ENCODE assay signal across 8 cellular contexts in the genomic region with DNA sequence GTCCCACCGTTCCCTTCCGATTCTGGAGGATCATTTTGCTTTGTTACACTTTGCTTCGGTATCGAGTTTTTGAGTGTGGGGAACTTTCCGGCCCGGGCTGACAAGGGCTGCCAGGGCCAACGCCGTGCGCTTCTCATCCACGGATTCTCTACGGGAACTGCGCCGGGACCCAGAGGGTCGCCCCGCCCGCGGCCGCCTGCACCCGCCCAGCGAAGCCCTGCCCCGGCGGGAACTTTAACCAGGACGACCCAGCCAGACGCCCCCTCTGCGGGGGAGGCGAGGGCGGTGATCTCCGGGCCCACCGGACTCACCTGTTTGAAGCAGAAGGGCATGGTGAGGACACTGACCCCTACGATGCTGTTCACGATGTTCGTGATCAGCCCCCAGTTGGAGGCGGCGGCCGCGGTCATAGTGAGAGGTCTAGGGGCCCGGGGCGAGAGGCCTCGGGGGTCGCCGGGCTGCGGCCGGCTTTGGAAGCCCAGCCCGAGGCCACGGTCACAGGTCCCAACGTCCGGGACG. TPM values are rescaled to one million over a fixed set of nuclear protein-coding genes. Genes with fewer than 3 reads are reported as not detected.
DNase-seq lines count a peak whose midpoint lies in the region; ATAC-seq and TF ChIP-seq lines count a peak whose summit lies in the region.

No MANE protein-coding gene starts in this region.

- H3K14ac ChIP-seq in neuronal stem cell (ENCODE audit: low read length), result peak overlapping the region; percentile 56

- DNase-seq in activated CD4-positive, alpha-beta T cell treated with anti-CD3 and anti-CD28 coated beads, Interleukin-2, amount 10 ng/mL, durations not matched to agents 7 days and 5 days, result peak; percentile 21
- DNase-seq in fibroblast of lung (ENCODE audit: low read depth in 2 of 2) (peak in 1 of 2 donors; percentile 15), neuronal stem cell (ENCODE audit: low spot score) (no peak), NCI-H1694 treated with DMSO at 0.1 percent for 48 hours (lab: John Stamatoyannopoulos, UW) (no peak), NCI-H82 (lab: John Stamatoyannopoulos, UW) (no peak)

- H2BK5ac ChIP-seq in neuronal stem cell (ENCODE audit: low read length), result peak overlapping the region; percentile 7

- no CpG with 5 or more reads among the region's 48 CpGs for WGBS in neuronal stem cell (ENCODE audit: extremely low coverage in 2 of 2, insufficient read length in 2 of 2, insufficient replicate concordance in 1 of 2), 2 donors

- H3K4me1 ChIP-seq in fibroblast of lung (ENCODE audit: control insufficient read depth, extremely low read depth, insufficient read depth, low read length) (peaks cover 4% of the 10 kb centered on the region), neuronal stem cell (ENCODE audit: control insufficient read depth in 2 of 2, insufficient read depth in 1 of 2, low read depth in 1 of 2, low read length in 2 of 2) (peaks cover 5 to 9% of the 10 kb centered on the region in 2 donors)

- POLR2A ChIA-PET in activated CD4-positive, alpha-beta T cell treated with anti-CD3 and anti-CD28 coated beads, Interleukin-2, amount 10 ng/mL, durations not matched to agents 7 days and 5 days (lab: Charles Lee), result no interaction called here

- peaks cover 50% of the 10 kb centered on the region for H3K4me1 Mint-ChIP-seq in activated CD4-positive, alpha-beta T cell treated with anti-CD3 and anti-CD28 coated beads, Interleukin-2, amount 10 ng/mL, durations not matched to agents 7 days and 5 days

- H2BK12ac ChIP-seq in neuronal stem cell (ENCODE audit: low read length), result peak overlapping the region; percentile 22

- peaks cover 12% of the 10 kb centered on the region for H3K36me3 Mint-ChIP-seq in activated CD4-positive, alpha-beta T cell treated with anti-CD3 and anti-CD28 coated beads, Interleukin-2, amount 10 ng/mL, durations not matched to agents 7 days and 5 days (ENCODE audit: low read depth)

- no peaks in the 10 kb centered on the region for H3K9me3 Mint-ChIP-seq in activated CD4-positive, alpha-beta T cell treated with anti-CD3 and anti-CD28 coated beads, Interleukin-2, amount 10 ng/mL, durations not matched to agents 7 days and 5 days

- H3K4me3 Mint-ChIP-seq in activated CD4-positive, alpha-beta T cell treated with anti-CD3 and anti-CD28 coated beads, Interleukin-2, amount 10 ng/mL, durations not matched to agents 7 days and 5 days, result peak overlapping the region; percentile 88

- peak; percentile 12 for ATAC-seq in GM18502 (IDR thresholded peaks at IDR 0.05; ENCODE audit: poor library complexity, unreplicated experiment)
- ATAC-seq in HG03097 (IDR thresholded peaks at IDR 0.05; ENCODE audit: low FRiP score, unreplicated experiment), result peak; percentile 14
- ATAC-seq in GM19463 (IDR thresholded peaks at IDR 0.05; ENCODE audit: unreplicated experiment), result no peak

- no peak overlapping the region for H4K91ac ChIP-seq in neuronal stem cell (ENCODE audit: low read depth, low read length, poor library complexity)

- peak overlapping the region; percentile 37 for H3K4ac ChIP-seq in neuronal stem cell (ENCODE audit: low read length)

- H3K27ac ChIP-seq in fibroblast of lung (ENCODE audit: insufficient read depth, low read length) (peak overlapping the region; percentile 93), neuronal stem cell (replicated peaks; ENCODE audit: low read length) (no peak overlapping the region)

- H3K9ac ChIP-seq in fibroblast of lung (ENCODE audit: insufficient read depth, low read length) (peak overlapping the region; percentile 93), neuronal stem cell (ENCODE audit: low read depth, low read length, poor library complexity) (peak overlapping the region; percentile 93)

- H2BK120ac ChIP-seq in neuronal stem cell (ENCODE audit: low read depth, low read length), result no peak overlapping the region

- H3K9me3 ChIP-seq in fibroblast of lung (ENCODE audit: control insufficient read depth, insufficient read depth, low read depth, low read length) (no peaks in the 10 kb centered on the region), neuronal stem cell (replicated peaks in 1 of 2; ENCODE audit: control insufficient read depth in 2 of 2, insufficient read depth in 1 of 2, low read depth in 1 of 2, low read length in 2 of 2) (no peaks in the 10 kb centered on the region)

- peak overlapping the region; percentile 89 for H3K18ac ChIP-seq in neuronal stem cell (ENCODE audit: low read length)

- CTCF ChIA-PET in activated CD4-positive, alpha-beta T cell treated with anti-CD3 and anti-CD28 coated beads, Interleukin-2, amount 10 ng/mL, durations not matched to agents 7 days and 5 days (lab: Charles Lee), result interaction anchor here (0.8 to 1.9 kb wide), 4 partner anchors 11 to 15 kb away, joined by 3 to 8 read pairs (median 4); no protein-coding TSS in a partner anchor

- peaks cover 16% of the 10 kb centered on the region for H3K79me1 ChIP-seq in neuronal stem cell (ENCODE audit: low read depth, low read length)

- peaks cover 2% of the 10 kb centered on the region for H3K36me3 ChIP-seq in fibroblast of lung (ENCODE audit: control insufficient read depth, insufficient read depth, low read length)
- peaks cover 1 to 10% of the 10 kb centered on the region in 2 donors for H3K36me3 ChIP-seq in neuronal stem cell (replicated peaks in 1 of 2; ENCODE audit: control insufficient read depth in 2 of 2, insufficient read depth in 2 of 2, low read length in 2 of 2)

- H2AK5ac ChIP-seq in neuronal stem cell (ENCODE audit: low read depth, low read length), result peak overlapping the region; percentile 75

- H3K79me2 ChIP-seq in fibroblast of lung (ENCODE audit: control insufficient read depth, insufficient read depth, low read length), result peaks cover 32% of the 10 kb centered on the region

- H2AFZ ChIP-seq in fibroblast of lung (ENCODE audit: low read length) (no peak overlapping the region), neuronal stem cell (ENCODE audit: low read length) (peak overlapping the region; percentile 94)

- H3K23ac ChIP-seq in neuronal stem cell (ENCODE audit: low read depth, low read length, poor library complexity), result peak overlapping the region; percentile 98

- no peak overlapping the region for H4K8ac ChIP-seq in neuronal stem cell (ENCODE audit: low read depth, low read length)

- H2BK15ac ChIP-seq in neuronal stem cell (ENCODE audit: low read length), result no peak overlapping the region

- no peak for TF ChIP-seq CTCF in fibroblast of lung (conservative IDR thresholded peaks at IDR 0.05 in 1 of 2, IDR thresholded peaks at IDR 0.05 in 1 of 2; ENCODE audit: low read depth in 1 of 2, low read length in 2 of 2)

- no peaks in the 10 kb centered on the region for H3K27me3 Mint-ChIP-seq in activated CD4-positive, alpha-beta T cell treated with anti-CD3 and anti-CD28 coated beads, Interleukin-2, amount 10 ng/mL, durations not matched to agents 7 days and 5 days

- H3K4me2 ChIP-seq in fibroblast of lung (ENCODE audit: extremely low read depth, insufficient read depth, low read length) (peak overlapping the region; percentile 96), neuronal stem cell (ENCODE audit: insufficient read depth, low read length, poor library complexity, severe bottlenecking) (peak overlapping the region; percentile 98)

- H3K27ac Mint-ChIP-seq in activated CD4-positive, alpha-beta T cell treated with anti-CD3 and anti-CD28 coated beads, Interleukin-2, amount 10 ng/mL, durations not matched to agents 7 days and 5 days, result peak overlapping the region; percentile 83

- H4K20me1 ChIP-seq in fibroblast of lung (ENCODE audit: control insufficient read depth, extremely low read depth, insufficient read depth, low read length), result no peaks in the 10 kb centered on the region

- H3K27me3 ChIP-seq in fibroblast of lung (ENCODE audit: control insufficient read depth, insufficient read depth, low read length) (no peaks in the 10 kb centered on the region), neuronal stem cell (ENCODE audit: control insufficient read depth in 3 of 3, insufficient read depth in 3 of 3, low read depth in 1 of 3, low read length in 3 of 3) (no peaks in the 10 kb centered on the region)

- H3K4me3 ChIP-seq in fibroblast of lung (replicated peaks in 1 of 4; ENCODE audit: control extremely low read depth in 1 of 4, insufficient read depth in 1 of 4, low read depth in 3 of 4, low read length in 4 of 4) (peak overlapping the region; percentile 75 to 91 (median 84)), neuronal stem cell (ENCODE audit: low read length in 2 of 2) (peak overlapping the region; percentile 66 to 87)

RNA-seq across cellular contexts. Expression of a gene that starts 0.5 kb away (rescaled TPM):
- 100 to 1,000 TPM in 1 of 2 experiments, 10 to 100 TPM in 1; 94.4 to 109 TPM for total RNA-seq in activated CD4-positive, alpha-beta T cell treated with anti-CD3 and anti-CD28 coated beads, Interleukin-2, amount 10 ng/mL, durations not matched to agents 7 days and 5 days
- 53.2 and 60.4 TPM in 2 replicates for total RNA-seq in fibroblast of lung
- polyA plus RNA-seq in fibroblast of lung, result 17.8 and 23.6 TPM in 2 replicates
- polyA plus RNA-seq in fibroblast of lung (2012), result 34.2 and 48.6 TPM in 2 replicates
- polyA minus RNA-seq in fibroblast of lung (ENCODE audit: low replicate concordance), result 45.3 and 99.0 TPM in 2 replicates
- 7.2 TPM for polyA plus RNA-seq in neuronal stem cell (2013, experiment 1 of 2)
- 7.3 TPM for polyA plus RNA-seq in neuronal stem cell (2013, experiment 2 of 2)

RNA-seq across cellular contexts. Expression of a gene that starts 55.5 kb away (rescaled TPM):
- total RNA-seq in activated CD4-positive, alpha-beta T cell treated with anti-CD3 and anti-CD28 coated beads, Interleukin-2, amount 10 ng/mL, durations not matched to agents 7 days and 5 days, result 10 to 100 TPM; 30.7 to 39.0 TPM
- 30.6 and 41.9 TPM in 2 replicates for total RNA-seq in fibroblast of lung
- polyA plus RNA-seq in fibroblast of lung, result 102 and 111 TPM in 2 replicates
- 146 and 231 TPM in 2 replicates for polyA plus RNA-seq in fibroblast of lung (2012)
- 0.85 TPM in 1 of 2 replicates, not detected in the other for polyA minus RNA-seq in fibroblast of lung (ENCODE audit: low replicate concordance)
- 79.2 TPM for polyA plus RNA-seq in neuronal stem cell (2013, experiment 1 of 2)
- polyA plus RNA-seq in neuronal stem cell (2013, experiment 2 of 2), result 73.1 TPM

RNA-seq across cellular contexts. Expression of a gene that starts 55.7 kb away (rescaled TPM):
- total RNA-seq in activated CD4-positive, alpha-beta T cell treated with anti-CD3 and anti-CD28 coated beads, Interleukin-2, amount 10 ng/mL, durations not matched to agents 7 days and 5 days, result 10 to 100 TPM; 54.5 to 63.2 TPM
- 11.2 and 11.3 TPM in 2 replicates for total RNA-seq in fibroblast of lung
- polyA plus RNA-seq in fibroblast of lung, result 5.6 and 6.8 TPM in 2 replicates
- 7.2 and 10.4 TPM in 2 replicates for polyA plus RNA-seq in fibroblast of lung (2012)
- 4.0 and 15.4 TPM in 2 replicates for polyA minus RNA-seq in fibroblast of lung (ENCODE audit: low replicate concordance)
- 14.7 TPM for polyA plus RNA-seq in neuronal stem cell (2013, experiment 1 of 2)
- polyA plus RNA-seq in neuronal stem cell (2013, experiment 2 of 2), result 14.2 TPM
